Comparison of ENCODE assay signal across 8 cellular contexts in the genomic region with DNA sequence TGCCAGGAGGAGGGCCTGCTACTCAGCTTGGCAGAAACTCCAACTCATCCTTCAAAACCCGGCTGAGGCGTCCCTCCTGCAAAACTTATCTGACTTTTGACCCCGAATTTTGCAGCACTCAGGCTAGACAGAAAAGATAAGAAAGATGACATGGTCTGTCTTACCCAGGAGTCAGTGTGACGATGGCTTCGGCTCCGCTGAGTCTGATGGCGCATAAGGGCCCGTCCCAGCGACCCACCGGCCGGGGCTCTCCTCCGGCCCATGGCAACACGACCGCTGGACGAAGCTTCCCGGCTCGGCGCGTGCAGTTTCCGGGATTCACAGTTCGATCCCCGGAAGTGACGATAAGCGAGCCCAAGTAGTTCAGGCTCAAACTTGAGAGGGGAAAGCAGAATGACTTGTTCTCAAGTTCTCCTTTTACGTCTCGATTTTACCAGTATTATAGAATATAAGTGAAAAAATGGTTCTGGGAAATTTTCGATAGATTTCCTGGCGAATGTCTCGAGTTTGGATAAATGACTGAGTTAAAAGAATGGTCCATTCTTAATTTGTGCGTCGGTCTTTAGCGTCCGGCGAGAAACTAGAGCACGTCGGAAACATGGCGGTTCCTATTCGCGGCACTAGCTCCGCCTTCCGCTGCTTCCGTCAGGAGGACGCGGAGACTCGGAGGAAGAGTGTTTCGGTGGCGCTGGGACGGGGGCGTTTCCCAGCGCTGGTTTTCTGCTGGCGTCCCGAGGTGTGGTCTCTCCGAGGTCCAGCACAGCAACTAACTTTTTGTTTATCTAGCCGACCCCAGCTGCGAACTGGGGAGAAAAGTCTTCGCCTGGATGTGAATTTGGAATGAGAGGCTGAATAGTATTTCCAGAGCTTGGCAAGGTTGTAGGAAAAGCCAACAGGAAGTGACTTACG. TPM values are rescaled to one million over a fixed set of nuclear protein-coding genes. Genes with fewer than 3 reads are reported as not detected.
DNase-seq lines count a peak whose midpoint lies in the region; ATAC-seq and TF ChIP-seq lines count a peak whose summit lies in the region.

A gene (minus strand): TSS at position 292 of the 909 bp plus-strand sequence. CDS start 29 bp downstream, at position 263.

- H3K9ac ChIP-seq in adipocyte (ENCODE audit: low read length) (peak within 1 kb of the TSS; percentile 93), parathyroid adenoma (peak within 1 kb of the TSS; percentile 25)

- peak within 1 kb of the TSS; percentile 93 for H2AFZ ChIP-seq in parathyroid adenoma

- WGBS in tibial nerve, 2 donors, result 0 to 1% methylated on average over 57 of the region's 57 CpGs

- H3K4me3 ChIP-seq in GM12865 (ENCODE audit: low read depth, low read length), result peak within 1 kb of the TSS; percentile 95
- H3K4me3 ChIP-seq in adipocyte (ENCODE audit: low read length), result peak within 1 kb of the TSS; percentile 92
- H3K4me3 ChIP-seq in cardiac muscle cell, result peak within 1 kb of the TSS; percentile 85
- peak within 1 kb of the TSS; percentile 91 for H3K4me3 ChIP-seq in parathyroid adenoma (ENCODE audit: low read depth, low read length)
- H3K4me3 ChIP-seq in tibial nerve, result peak within 1 kb of the TSS; percentile 75 to 87 (median 83)

- peaks cover 16% of the 10 kb centered on the region for H3K79me2 ChIP-seq in parathyroid adenoma

- TF ChIP-seq POLR2A in tibial nerve (IDR thresholded peaks at IDR 0.05), result peak in 1 of 2 donors; percentile 36

- peak within 1 kb of the TSS; percentile 91 for H3K4me2 ChIP-seq in parathyroid adenoma (ENCODE audit: low read length)

- TF ChIP-seq CTCF in GM12865 (IDR thresholded peaks at IDR 0.05; ENCODE audit: insufficient read depth, low read depth, low read length, missing control alignments) (no peak), cardiac muscle cell (IDR thresholded peaks at IDR 0.05; ENCODE audit: low read depth, low read length) (no peak), parathyroid adenoma (IDR thresholded peaks at IDR 0.05) (no peak), tibial nerve (IDR thresholded peaks at IDR 0.05) (peak in 1 of 5 experiments; percentile 63)

- H3K27me3 ChIP-seq in adipocyte (replicated peaks; ENCODE audit: control insufficient read depth, insufficient read depth, low read length) (no peaks in the 10 kb centered on the region), cardiac muscle cell (peaks cover 9% of the 10 kb centered on the region), parathyroid adenoma (ENCODE audit: control insufficient read depth, insufficient read depth, low read length) (no peaks in the 10 kb centered on the region), tibial nerve (peaks cover 0 to 5% of the 10 kb centered on the region in 2 donors)

- TF ChIP-seq EP300 in tibial nerve (IDR thresholded peaks at IDR 0.05), result peak; percentile 82 to 96

- H3K27ac ChIP-seq in cardiac muscle cell (peak within 1 kb of the TSS; percentile 98), parathyroid adenoma (peak within 1 kb of the TSS; percentile 83), tibial nerve (peak within 1 kb of the TSS; percentile 86 to 91 (median 88))

- ATAC-seq in HG02763 (IDR thresholded peaks at IDR 0.05; ENCODE audit: unreplicated experiment), result peak; percentile 83

- H3K4me1 ChIP-seq in adipocyte (ENCODE audit: control insufficient read depth, insufficient read depth, low read length), result peaks cover 39% of the 10 kb centered on the region
- H3K4me1 ChIP-seq in cardiac muscle cell (ENCODE audit: low read depth), result peaks cover 7% of the 10 kb centered on the region
- H3K4me1 ChIP-seq in parathyroid adenoma, result peaks cover 9% of the 10 kb centered on the region
- H3K4me1 ChIP-seq in tibial nerve, result peaks cover 0 to 31% (median 15%) of the 10 kb centered on the region in 4 donors

- DNase-seq in GM12865 (ENCODE audit: low read depth) (peak; percentile 97), NCI-H1436 (lab: John Stamatoyannopoulos, UW) (peak; percentile 98), T follicular helper cell (ENCODE audit: low read depth) (peak; percentile 82), adipocyte (ENCODE audit: low read depth) (peak; percentile 98), cardiac muscle cell (ENCODE audit: low read depth in 1 of 2, low spot score in 1 of 2) (peak; percentile 96 to 98), tibial nerve (ENCODE audit: low spot score in 2 of 2) (peak; percentile 82 to 93)

- H3K9me3 ChIP-seq in adipocyte (ENCODE audit: control insufficient read depth, low read length) (no peaks in the 10 kb centered on the region), cardiac muscle cell (ENCODE audit: low read depth) (no peaks in the 10 kb centered on the region), parathyroid adenoma (ENCODE audit: control insufficient read depth, low read length) (no peaks in the 10 kb centered on the region), tibial nerve (no peaks in the 10 kb centered on the region)

- H3K36me3 ChIP-seq in adipocyte (ENCODE audit: control insufficient read depth, insufficient read depth, low read length, severe bottlenecking) (peaks cover 22% of the 10 kb centered on the region), cardiac muscle cell (no peaks in the 10 kb centered on the region), parathyroid adenoma (ENCODE audit: control insufficient read depth, insufficient read depth, low read length) (no peaks in the 10 kb centered on the region), tibial nerve (peaks cover 0 to 15% (median 2%) of the 10 kb centered on the region in 3 donors)

RNA-seq across cellular contexts. Expression of the gene that starts here (rescaled TPM):
- total RNA-seq in cardiac muscle cell (15.7 and 22.5 TPM in 2 replicates), tibial nerve (10 to 100 TPM; 24.9 to 64.5 (median 39.3) TPM)
- 20.3 and 31.5 TPM in 2 replicates for polyA plus RNA-seq in cardiac muscle cell

Comparison
In these comparisons a context has a peak if more than half of its experiments do, and no peak if none do; other contexts are left out.
1. Peak in every context shown above with its lines: DNase-seq, ATAC-seq, H3K4me3 ChIP-seq and H3K27ac ChIP-seq.